ENCODE assay signal across 8 cellular contexts in the genomic region with DNA sequence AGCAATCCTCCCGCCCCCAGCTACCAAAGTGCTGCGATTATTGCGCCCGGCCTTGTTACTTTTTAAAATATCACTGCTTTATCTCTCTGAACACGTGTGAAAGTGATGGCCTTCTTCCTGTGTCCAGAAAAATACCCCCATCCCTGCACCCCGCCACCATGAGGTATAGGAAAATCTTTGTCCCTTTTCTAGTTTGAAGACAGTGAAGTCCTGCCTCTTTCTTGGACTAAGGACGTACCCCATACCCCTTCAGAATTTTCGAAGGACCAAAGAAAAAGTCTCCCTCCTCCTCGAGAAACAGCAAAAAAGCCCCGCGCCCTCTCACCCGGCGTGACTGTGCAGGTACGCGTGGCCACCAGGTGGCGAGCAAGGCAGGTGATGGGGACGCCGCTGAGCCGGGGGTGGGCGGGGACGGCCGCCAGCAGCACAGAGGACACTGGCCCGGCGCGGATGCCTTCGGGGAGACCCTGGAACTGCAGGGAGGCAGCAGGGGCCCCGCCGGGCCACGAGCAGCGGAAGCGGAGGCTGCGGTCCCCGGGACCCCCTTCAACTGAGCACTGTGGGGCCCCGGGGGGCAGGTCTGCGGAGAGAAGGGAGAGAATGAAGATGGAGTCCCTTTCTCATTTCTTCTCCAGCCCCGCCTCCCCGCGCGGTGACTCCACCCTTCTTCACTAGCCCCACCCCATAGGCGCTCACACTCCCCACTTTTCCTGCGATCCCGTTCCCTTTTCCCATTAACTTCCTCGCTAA.
A peak's percentile ranks its signal among the peaks of the same experiment; 100 is the strongest.
DNase-seq lines count a peak whose midpoint lies in the region; TF ChIP-seq lines count a peak whose summit lies in the region.

No MANE protein-coding gene starts in this region.

- DNase-seq in GM04504 (ENCODE audit: low read depth) (peak; percentile 38), HCEC 1CT (peak; percentile 62), NB4 (ENCODE audit: low read depth) (peak; percentile 83), T47D (ENCODE audit: low read depth in 1 of 2, low spot score in 1 of 2) (peak; percentile 76 to 83), iPS-NIHi7 (ENCODE audit: extremely low spot score) (peak; percentile 91), NCI-H1417 treated with DMSO at 0.1 percent for 48 hours (lab: John Stamatoyannopoulos, UW) (no peak)

- peak overlapping the region; percentile 57 for H3K27ac ChIP-seq in VCaP
- H3K27ac ChIP-seq in skin epidermis: peak overlapping the region in 7 of 21 experiments; percentile 12 to 75 (median 50)

- no peak for TF ChIP-seq POLR2A in NB4 (IDR thresholded peaks at IDR 0.05; ENCODE audit: extremely low read depth, insufficient read length)

- TF ChIP-seq CTCF in NB4 (IDR thresholded peaks at IDR 0.05; ENCODE audit: low read depth, low read length): peak; percentile 63
- TF ChIP-seq CTCF in VCaP (conservative IDR thresholded peaks at IDR 0.05): peak; percentile 98

- in situ Hi-C loops in T47D (cut with HindIII; ENCODE audit: low pct_unique_long_range_greater_than_20kb, low sequenced_read_pairs): no loop called here

- H3K4me3 ChIP-seq in NB4 (ENCODE audit: low read depth, low read length): peak overlapping the region; percentile 53
- peak overlapping the region; percentile 38 to 69 (median 60) for H3K4me3 ChIP-seq in skin epidermis
